In the genomic region with DNA sequence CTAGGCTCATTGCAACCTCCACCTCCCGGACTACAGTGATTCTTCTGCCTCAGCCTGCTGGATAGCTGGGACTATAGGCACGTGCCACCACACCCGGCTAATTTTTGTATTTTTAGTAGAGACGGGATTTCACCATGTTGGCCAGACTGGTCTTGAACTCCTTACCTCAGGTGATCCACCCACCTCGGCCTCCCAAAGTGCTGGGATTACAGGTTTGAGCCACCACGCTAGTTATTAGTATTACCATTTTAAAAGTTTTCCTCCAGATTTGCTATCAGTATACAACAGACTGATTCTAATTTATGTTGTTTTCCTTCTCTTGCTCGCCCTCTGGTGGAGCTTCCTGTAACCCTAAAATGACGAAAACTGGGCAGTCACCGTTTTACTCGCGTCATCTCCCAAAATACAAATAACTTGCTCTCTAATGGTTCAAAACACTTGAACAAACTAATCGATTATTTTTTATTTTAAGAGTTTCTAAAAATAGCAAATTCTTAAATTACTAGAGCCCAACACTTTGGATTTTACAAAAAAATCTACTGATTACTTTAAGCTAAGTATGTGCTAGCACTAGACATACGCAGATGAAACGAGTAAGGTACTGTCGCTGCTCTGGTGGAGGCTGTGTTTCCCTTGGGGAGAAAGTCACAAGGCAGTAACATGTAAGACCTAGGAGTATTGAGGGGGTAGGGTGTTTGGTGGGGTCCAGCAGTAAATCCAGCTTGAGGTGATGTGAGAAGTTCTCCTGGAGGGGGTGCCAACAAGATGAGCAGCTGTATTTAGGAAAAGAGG, we compare ENCODE assay signal across 1 cellular context.
TF ChIP-seq lines count a peak whose summit lies in the region.

No MANE protein-coding gene starts in this region.

TF ChIP-seq in HEK293, 187 proteins besides CTCF, POLR2A, EP300 and RAD21 (continued from another document):
- TF ChIP-seq, protein P1, sequence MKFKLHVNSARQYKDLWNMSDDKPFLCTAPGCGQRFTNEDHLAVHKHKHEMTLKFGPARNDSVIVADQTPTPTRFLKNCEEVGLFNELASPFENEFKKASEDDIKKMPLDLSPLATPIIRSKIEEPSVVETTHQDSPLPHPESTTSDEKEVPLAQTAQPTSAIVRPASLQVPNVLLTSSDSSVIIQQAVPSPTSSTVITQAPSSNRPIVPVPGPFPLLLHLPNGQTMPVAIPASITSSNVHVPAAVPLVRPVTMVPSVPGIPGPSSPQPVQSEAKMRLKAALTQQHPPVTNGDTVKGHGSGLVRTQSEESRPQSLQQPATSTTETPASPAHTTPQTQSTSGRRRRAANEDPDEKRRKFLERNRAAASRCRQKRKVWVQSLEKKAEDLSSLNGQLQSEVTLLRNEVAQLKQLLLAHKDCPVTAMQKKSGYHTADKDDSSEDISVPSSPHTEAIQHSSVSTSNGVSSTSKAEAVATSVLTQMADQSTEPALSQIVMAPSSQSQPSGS (tag by site-specific recombination; IDR thresholded peaks at IDR 0.05; ENCODE audit: low read depth), result no peak
- TF ChIP-seq ZNF473 (tag by site-specific recombination; IDR thresholded peaks at IDR 0.05) (no peak), ZNF654 (tag by site-specific recombination; IDR thresholded peaks at IDR 0.05; ENCODE audit: low read depth) (peak; percentile 55), ZNF248 (tag by site-specific recombination; IDR thresholded peaks at IDR 0.05) (no peak), ZNF660 (tag by site-specific recombination; IDR thresholded peaks at IDR 0.05) (peak; percentile 42; the same call in 1 of the 2 replicates), ZEB2 (tag by site-specific recombination; IDR thresholded peaks at IDR 0.05) (no peak), ZBTB17 (tag by site-specific recombination; IDR thresholded peaks at IDR 0.05) (no peak), OSR2 (tag by site-specific recombination; IDR thresholded peaks at IDR 0.05) (no peak), HOXA7 (CRISPR knock-in tag; IDR thresholded peaks at IDR 0.05; ENCODE audit: borderline replicate concordance) (no peak), ZSCAN16 (tag by site-specific recombination; IDR thresholded peaks at IDR 0.05) (no peak), ZNF571 (tag by site-specific recombination; IDR thresholded peaks at IDR 0.05) (no peak)
- TF ChIP-seq, protein P2, sequence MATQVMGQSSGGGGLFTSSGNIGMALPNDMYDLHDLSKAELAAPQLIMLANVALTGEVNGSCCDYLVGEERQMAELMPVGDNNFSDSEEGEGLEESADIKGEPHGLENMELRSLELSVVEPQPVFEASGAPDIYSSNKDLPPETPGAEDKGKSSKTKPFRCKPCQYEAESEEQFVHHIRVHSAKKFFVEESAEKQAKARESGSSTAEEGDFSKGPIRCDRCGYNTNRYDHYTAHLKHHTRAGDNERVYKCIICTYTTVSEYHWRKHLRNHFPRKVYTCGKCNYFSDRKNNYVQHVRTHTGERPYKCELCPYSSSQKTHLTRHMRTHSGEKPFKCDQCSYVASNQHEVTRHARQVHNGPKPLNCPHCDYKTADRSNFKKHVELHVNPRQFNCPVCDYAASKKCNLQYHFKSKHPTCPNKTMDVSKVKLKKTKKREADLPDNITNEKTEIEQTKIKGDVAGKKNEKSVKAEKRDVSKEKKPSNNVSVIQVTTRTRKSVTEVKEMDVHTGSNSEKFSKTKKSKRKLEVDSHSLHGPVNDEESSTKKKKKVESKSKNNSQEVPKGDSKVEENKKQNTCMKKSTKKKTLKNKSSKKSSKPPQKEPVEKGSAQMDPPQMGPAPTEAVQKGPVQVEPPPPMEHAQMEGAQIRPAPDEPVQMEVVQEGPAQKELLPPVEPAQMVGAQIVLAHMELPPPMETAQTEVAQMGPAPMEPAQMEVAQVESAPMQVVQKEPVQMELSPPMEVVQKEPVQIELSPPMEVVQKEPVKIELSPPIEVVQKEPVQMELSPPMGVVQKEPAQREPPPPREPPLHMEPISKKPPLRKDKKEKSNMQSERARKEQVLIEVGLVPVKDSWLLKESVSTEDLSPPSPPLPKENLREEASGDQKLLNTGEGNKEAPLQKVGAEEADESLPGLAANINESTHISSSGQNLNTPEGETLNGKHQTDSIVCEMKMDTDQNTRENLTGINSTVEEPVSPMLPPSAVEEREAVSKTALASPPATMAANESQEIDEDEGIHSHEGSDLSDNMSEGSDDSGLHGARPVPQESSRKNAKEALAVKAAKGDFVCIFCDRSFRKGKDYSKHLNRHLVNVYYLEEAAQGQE (tag by site-specific recombination; IDR thresholded peaks at IDR 0.05), result 0 out of 2 replicates have a peak, but pooled peaks have one; percentile 33
